ENCODE assay signal across 9 cellular contexts in the genomic region with DNA sequence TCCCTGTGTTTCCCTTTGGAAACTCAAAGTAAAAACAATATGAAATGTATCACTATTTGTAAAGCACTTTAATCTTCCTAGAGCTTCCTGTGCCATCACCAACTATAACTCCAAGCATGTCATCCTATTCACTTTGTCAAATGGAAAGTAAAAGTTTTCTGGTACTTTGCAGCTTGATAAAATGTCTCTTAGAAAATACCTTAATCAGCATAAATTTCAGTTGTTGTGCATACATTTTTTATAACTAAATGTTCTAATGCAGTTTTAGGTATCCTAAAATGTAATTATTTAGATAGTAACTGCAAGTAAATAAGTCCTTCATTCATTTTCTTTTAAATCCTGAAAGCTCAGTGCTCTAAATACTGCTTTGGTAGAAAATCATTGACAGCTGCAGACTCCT.
"Had no signal": no experiment of that assay in that cellular context is flagged by ENCODE, and none has a peak within 500 bp of the region (broad histone marks: within the 10 kb centered on the region; RNA-seq: fewer than 3 reads in every experiment).

No MANE protein-coding gene starts in this region.

- H3K4me1 Mint-ChIP-seq: H9 had no signal

- H2AFZ ChIP-seq: GM23248 had no signal

- H3K9me3 Mint-ChIP-seq: H9 had no signal

- H3K27ac ChIP-seq: GM23248, KMS-11 had no signal

- H3K9ac ChIP-seq: GM23248, KMS-11 had no signal

- DNase-seq: GM23248, GOT3, H9, HCEC 1CT, Karpas-422, KBM-7 had no signal

- FAIRE-seq: H54, HTR-8/SVneo had no signal

- H3K4me3 ChIP-seq: GM23248 had no signal

- H3K4me2 ChIP-seq: KMS-11 had no signal

- H3K27ac Mint-ChIP-seq: H9 had no signal

- H3K4me3 Mint-ChIP-seq: H9 had no signal
